8 cellular contexts compared by ENCODE assay signal in the genomic region with DNA sequence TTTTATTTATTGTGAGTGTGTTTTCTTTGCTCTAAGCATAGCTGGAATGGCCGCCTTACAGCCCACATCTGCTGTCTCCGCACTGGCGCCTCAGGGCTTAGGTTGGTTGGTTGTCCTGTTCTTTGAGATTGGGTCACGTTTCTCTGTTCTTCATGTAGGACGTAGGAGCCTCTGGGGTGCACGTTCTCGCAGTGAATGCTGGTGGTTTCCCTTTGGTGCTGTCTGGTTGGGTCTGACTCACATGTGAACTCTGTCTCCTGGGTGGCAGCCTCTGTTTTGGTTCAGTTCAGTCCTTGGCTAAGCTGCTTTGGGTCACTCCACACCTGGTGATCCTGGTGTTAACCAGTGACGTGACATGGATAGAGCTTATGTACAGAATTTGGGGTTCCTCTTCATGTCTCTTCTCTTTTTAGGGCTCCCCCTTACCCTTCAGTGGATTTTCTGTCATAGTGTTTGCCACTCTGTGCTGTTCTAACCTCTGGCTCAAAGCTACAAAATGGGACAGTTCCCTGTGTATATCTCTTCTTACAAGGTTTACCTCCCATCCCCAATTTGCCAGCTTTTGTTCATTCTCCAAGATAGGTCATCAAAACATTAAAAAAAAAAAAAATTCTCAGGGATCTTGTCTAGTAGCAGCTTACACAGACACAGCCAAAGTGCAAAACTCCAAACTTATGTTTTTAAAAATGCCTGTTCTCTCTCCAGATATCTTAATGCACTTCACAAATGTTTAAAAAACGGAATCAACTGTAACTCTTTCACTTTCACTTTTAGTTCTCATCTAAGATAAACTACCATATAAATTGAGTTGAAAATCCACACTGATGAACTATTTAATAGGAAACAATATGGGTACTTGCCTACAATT. TPM values are rescaled to one million over a fixed set of nuclear protein-coding genes. Genes with fewer than 3 reads are reported as not detected.
DNase-seq lines count a peak whose midpoint lies in the region; ATAC-seq and TF ChIP-seq lines count a peak whose summit lies in the region.

No MANE protein-coding gene starts in this region.

- peak overlapping the region; percentile 28 to 90 (median 84) for H3K4me3 Mint-ChIP-seq in CD8-positive, alpha-beta memory T cell
- peak overlapping the region; percentile 79 to 80 for H3K4me3 Mint-ChIP-seq in activated T-cell treated with anti-CD3 and anti-CD28 coated beads, Interleukin-2, amount 50 U/mL, for 72 hours
- H3K4me3 Mint-ChIP-seq in nephron progenitor cell = no peak overlapping the region

- H3K4me1 ChIP-seq in CD8-positive, alpha-beta memory T cell (ENCODE audit: insufficient read depth, low read length) = peaks cover 26% of the 10 kb centered on the region

- H3K27me3 ChIP-seq in CD8-positive, alpha-beta memory T cell (ENCODE audit: insufficient read depth, low read length, poor library complexity, severe bottlenecking) = no peaks in the 10 kb centered on the region
- H3K27me3 ChIP-seq in MG63 = no peaks in the 10 kb centered on the region

- H3K36me3 Mint-ChIP-seq in CD8-positive, alpha-beta memory T cell = no peaks in the 10 kb centered on the region
- no peaks in the 10 kb centered on the region for H3K36me3 Mint-ChIP-seq in activated T-cell treated with anti-CD3 and anti-CD28 coated beads, Interleukin-2, amount 50 U/mL, for 72 hours (ENCODE audit: insufficient read depth in 2 of 2)
- no peaks in the 10 kb centered on the region for H3K36me3 Mint-ChIP-seq in nephron progenitor cell (ENCODE audit: low read depth)

- no peaks in the 10 kb centered on the region for H3K9me3 Mint-ChIP-seq in CD8-positive, alpha-beta memory T cell
- H3K9me3 Mint-ChIP-seq in activated T-cell treated with anti-CD3 and anti-CD28 coated beads, Interleukin-2, amount 50 U/mL, for 72 hours = no peaks in the 10 kb centered on the region
- peaks cover 7% of the 10 kb centered on the region for H3K9me3 Mint-ChIP-seq in nephron progenitor cell

- POLR2A ChIA-PET in CD8-positive, alpha-beta memory T cell (lab: Charles Lee) = interaction anchor here (1.9 to 2.9 kb wide), 2 partner anchors 13 to 150 kb away, joined by 12 to 20 read pairs; a partner anchor contains a TSS

- DNase-seq in CD8-positive, alpha-beta memory T cell = peak; percentile 60 to 87 (median 69)
- DNase-seq in MG63 (no peak), hepatic stellate cell (ENCODE audit: low spot score) (peak; percentile 64), nephron progenitor cell (no peak), NCI-H446 treated with DMSO at 0.1 percent for 48 hours (lab: John Stamatoyannopoulos, UW) (no peak)
- DNase-seq in activated T-cell treated with anti-CD3 and anti-CD28 coated beads, Interleukin-2, amount 50 U/mL, for 72 hours = peak; percentile 75 to 78
- DNase-seq in stimulated activated CD8-positive, alpha-beta memory T cell treated with anti-CD3 and anti-CD28 coated beads, Interleukin-15, amount 100 ng/mL, for 1 hour (ENCODE audit: low read depth) = peak; percentile 40

- H3K36me3 ChIP-seq in CD8-positive, alpha-beta memory T cell (ENCODE audit: insufficient read depth, low read length) = no peaks in the 10 kb centered on the region
- H3K36me3 ChIP-seq in MG63 = no peaks in the 10 kb centered on the region

- H3K4me3 ChIP-seq in CD8-positive, alpha-beta memory T cell (ENCODE audit: low read length) = peak overlapping the region; percentile 51
- H3K4me3 ChIP-seq in MG63 = peak overlapping the region; percentile 23

- CTCF ChIA-PET in CD8-positive, alpha-beta memory T cell (lab: Charles Lee) = interaction anchor here (0.7 to 2.4 kb wide), 5 partner anchors 11 to 159 kb away, joined by 3 to 8 read pairs (median 6); no protein-coding TSS in a partner anchor

- peak overlapping the region; percentile 74 for H3K27ac ChIP-seq in CD8-positive, alpha-beta memory T cell (ENCODE audit: low read depth, low read length)

- H3K27ac Mint-ChIP-seq in CD8-positive, alpha-beta memory T cell = peak overlapping the region; percentile 93 to 99 (median 95)
- H3K27ac Mint-ChIP-seq in activated T-cell treated with anti-CD3 and anti-CD28 coated beads, Interleukin-2, amount 50 U/mL, for 72 hours = peak overlapping the region; percentile 94
- no peak overlapping the region for H3K27ac Mint-ChIP-seq in nephron progenitor cell

- H3K4me1 Mint-ChIP-seq in CD8-positive, alpha-beta memory T cell = peaks cover 29 to 38% (median 34%) of the 10 kb centered on the region in 3 donors
- peaks cover 22% of the 10 kb centered on the region for H3K4me1 Mint-ChIP-seq in activated T-cell treated with anti-CD3 and anti-CD28 coated beads, Interleukin-2, amount 50 U/mL, for 72 hours (ENCODE audit: low read depth)
- H3K4me1 Mint-ChIP-seq in nephron progenitor cell = no peaks in the 10 kb centered on the region

- TF ChIP-seq CTCF in nephron progenitor cell (IDR thresholded peaks at IDR 0.05) = no peak

- H3K9me3 ChIP-seq in CD8-positive, alpha-beta memory T cell (ENCODE audit: low read length) = no peaks in the 10 kb centered on the region
- no peaks in the 10 kb centered on the region for H3K9me3 ChIP-seq in MG63

- peaks cover 0 to 3% of the 10 kb centered on the region in 2 donors for H3K27me3 Mint-ChIP-seq in CD8-positive, alpha-beta memory T cell
- no peaks in the 10 kb centered on the region for H3K27me3 Mint-ChIP-seq in activated T-cell treated with anti-CD3 and anti-CD28 coated beads, Interleukin-2, amount 50 U/mL, for 72 hours (ENCODE audit: low read depth)
- H3K27me3 Mint-ChIP-seq in nephron progenitor cell (ENCODE audit: low read depth, poor library complexity) = peaks cover 33% of the 10 kb centered on the region

- peak; percentile 94 for ATAC-seq in GM21528 (IDR thresholded peaks at IDR 0.05; ENCODE audit: low FRiP score, unreplicated experiment)
- peak; percentile 100 for ATAC-seq in activated T-cell treated with anti-CD3 and anti-CD28 coated beads, Interleukin-2, amount 50 U/mL, for 72 hours (replicated peaks in 1 of 2)

RNA-seq across cellular contexts. Expression of a gene that starts 12.8 kb away (rescaled TPM):
- total RNA-seq in CD8-positive, alpha-beta memory T cell = 100 to 1,000 TPM in 1 of 2 experiments, 10 to 100 TPM in 1; 92.5 to 101 TPM
- polyA plus RNA-seq in CD8-positive, alpha-beta memory T cell = 95.9 TPM
- total RNA-seq in MG63 (2014; rRNA removed; shearing (Covaris generic); ENCODE audit: low replicate concordance) = 130 and 166 TPM in 2 replicates
- 10 to 100 TPM; 31.3 to 37.7 TPM for total RNA-seq in activated T-cell treated with anti-CD3 and anti-CD28 coated beads, Interleukin-2, amount 50 U/mL, for 72 hours

Comparison
In these comparisons a context has a peak if more than half of its experiments do, and no peak if none do; other contexts are left out.
1. DNase-seq: peak in CD8-positive, alpha-beta memory T cell (5 of 5), activated T-cell treated with anti-CD3 and anti-CD28 coated beads, Interleukin-2, amount 50 U/mL, for 72 hours (2 of 2), hepatic stellate cell (single experiment) and stimulated activated CD8-positive, alpha-beta memory T cell treated with anti-CD3 and anti-CD28 coated beads, Interleukin-15, amount 100 ng/mL, for 1 hour (single experiment); none in MG63 (single experiment), nephron progenitor cell (single experiment) and NCI-H446 treated with DMSO at 0.1 percent for 48 hours (single experiment).